26 cellular contexts compared by ENCODE assay signal in the genomic region with DNA sequence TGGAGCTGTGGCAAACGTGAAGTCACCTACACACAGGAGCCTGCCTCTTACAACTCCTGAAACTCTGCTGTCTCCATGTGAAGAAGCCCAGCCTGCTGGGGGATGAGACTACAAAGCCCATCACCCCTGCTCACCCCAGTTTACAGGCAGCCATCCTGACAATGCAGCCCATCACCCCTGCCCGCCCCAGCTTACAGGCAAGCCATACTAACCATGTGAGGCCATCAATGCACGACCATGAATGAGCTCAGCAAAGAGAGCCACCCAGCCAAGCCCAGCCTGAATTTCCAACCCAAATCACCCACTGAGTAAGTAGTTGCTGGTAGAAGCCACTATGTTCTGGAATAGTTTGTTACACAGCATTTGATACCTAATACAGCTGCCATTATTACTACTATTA.
"Had no signal": no experiment of that assay in that cellular context is flagged by ENCODE, and none has a peak within 500 bp of the region (broad histone marks: within the 10 kb centered on the region; RNA-seq: fewer than 3 reads in every experiment).

No MANE protein-coding gene starts in this region.

- H3K36me3 Mint-ChIP-seq: activated CD4-positive, alpha-beta memory T cell treated with anti-CD3 and anti-CD28 coated beads for 36 hours; activated naive CD8-positive, alpha-beta T cell had no signal

- H3K4me1 ChIP-seq: foreskin keratinocyte, gastrocnemius medialis had no signal

- H3K9me3 Mint-ChIP-seq: activated B cell treated with CpG ODN at 0.5 μM for 24 hours; activated CD4-positive, alpha-beta memory T cell treated with anti-CD3 and anti-CD28 coated beads for 36 hours; activated CD4-positive, alpha-beta T cell treated with anti-CD3 and anti-CD28 coated beads, Interleukin-2, amount 10 ng/mL, durations not matched to agents 24 days and 14 days; activated T-cell treated with anti-CD3 and anti-CD28 coated beads, Interleukin-2, amount 50 U/mL, for 4 hours; activated T-helper 17 cell treated with anti-CD3 and anti-CD28 coated beads, Interleukin-2, amount 50 U/mL, for 72 hours; central memory CD8-positive, alpha-beta T cell; effector memory CD8-positive, alpha-beta T cell had no signal

- H3K27me3 Mint-ChIP-seq: activated CD4-positive, alpha-beta memory T cell treated with anti-CD3 and anti-CD28 coated beads for 36 hours; activated CD4-positive, alpha-beta T cell treated with anti-CD3 and anti-CD28 coated beads, Interleukin-2, amount 10 ng/mL, durations not matched to agents 24 days and 14 days; activated T-helper 17 cell treated with anti-CD3 and anti-CD28 coated beads, Interleukin-2, amount 50 U/mL, for 72 hours had no signal

- H3K4me1 Mint-ChIP-seq: activated B cell treated with CpG ODN at 0.5 μM for 24 hours; activated T-helper 17 cell treated with anti-CD3 and anti-CD28 coated beads, Interleukin-2, amount 50 U/mL, for 72 hours had no signal

- DNase-seq: activated B cell treated with CpG ODN at 0.5 μM for 24 hours; activated CD4-positive, alpha-beta memory T cell treated with anti-CD3 and anti-CD28 coated beads for 36 hours; activated CD4-positive, alpha-beta T cell treated with anti-CD3 and anti-CD28 coated beads, Interleukin-2, amount 10 ng/mL, durations not matched to agents 24 days and 14 days; activated CD8-positive, alpha-beta memory T cell treated with anti-CD3 and anti-CD28 coated beads, Interleukin-2, amount 50 U/mL, for 48 hours; activated effector memory CD4-positive, alpha-beta T cell treated with Interleukin-2 at 50 U/mL for 16 hours; activated gamma-delta T cell treated with Interleukin-2 at 50 U/mL for 16 hours; activated naive CD4-positive, alpha-beta T cell treated with anti-CD3 and anti-CD28 coated beads, Interleukin-2, amount 50 U/mL, for 16 hours; activated naive CD4-positive, alpha-beta T cell treated with Interleukin-2 at 50 U/mL for 16 hours; activated T-cell treated with anti-CD3 and anti-CD28 coated beads for 4 hours; activated T-cell treated with anti-CD3 and anti-CD28 coated beads, Interleukin-2, amount 50 U/mL, for 4 hours; amniotic stem cell; anterior cingulate cortex; brain microvascular endothelial cell; cortex of kidney; dermis blood vessel endothelial cell; effector CD4-positive, alpha-beta T cell; effector memory CD8-positive, alpha-beta T cell; erythroblast; foreskin keratinocyte; gastrocnemius medialis; T-helper 2 cell had no signal

- H3K36me3 ChIP-seq: brain microvascular endothelial cell, esophagus muscularis mucosa, gastrocnemius medialis had no signal

- H3K4me3 Mint-ChIP-seq: activated B cell treated with CpG ODN at 0.5 μM for 24 hours; activated CD4-positive, alpha-beta memory T cell treated with anti-CD3 and anti-CD28 coated beads for 36 hours; activated CD4-positive, alpha-beta T cell treated with anti-CD3 and anti-CD28 coated beads, Interleukin-2, amount 10 ng/mL, durations not matched to agents 24 days and 14 days; activated naive CD8-positive, alpha-beta T cell; activated T-cell treated with anti-CD3 and anti-CD28 coated beads, Interleukin-2, amount 50 U/mL, for 4 hours; activated T-helper 17 cell treated with anti-CD3 and anti-CD28 coated beads, Interleukin-2, amount 50 U/mL, for 72 hours; central memory CD8-positive, alpha-beta T cell; effector memory CD8-positive, alpha-beta T cell had no signal

- ATAC-seq: activated CD4-positive, CD25-positive, alpha-beta regulatory T cell treated with anti-CD3 and anti-CD28 coated beads, Interleukin-2, amount 50 U/mL, for 24 hours; activated T-cell treated with anti-CD3 and anti-CD28 coated beads, Interleukin-2, amount 50 U/mL, for 4 hours; activated T-helper 17 cell treated with anti-CD3 and anti-CD28 coated beads, Interleukin-2, amount 50 U/mL, for 72 hours; effector memory CD8-positive, alpha-beta T cell; foreskin keratinocyte; gastrocnemius medialis had no signal

- H3K27ac ChIP-seq: brain microvascular endothelial cell, esophagus muscularis mucosa, foreskin keratinocyte, gastrocnemius medialis had no signal

- H3K27ac Mint-ChIP-seq: activated B cell treated with CpG ODN at 0.5 μM for 24 hours; activated CD4-positive, alpha-beta memory T cell treated with anti-CD3 and anti-CD28 coated beads for 36 hours; activated CD4-positive, alpha-beta T cell treated with anti-CD3 and anti-CD28 coated beads, Interleukin-2, amount 10 ng/mL, durations not matched to agents 24 days and 14 days; activated naive CD8-positive, alpha-beta T cell; activated T-helper 17 cell treated with anti-CD3 and anti-CD28 coated beads, Interleukin-2, amount 50 U/mL, for 72 hours; effector memory CD8-positive, alpha-beta T cell had no signal

- H3K27me3 ChIP-seq: brain microvascular endothelial cell, foreskin keratinocyte, gastrocnemius medialis had no signal

- H3K4me3 ChIP-seq: esophagus muscularis mucosa, gastrocnemius medialis had no signal

- H3K9me3 ChIP-seq: esophagus muscularis mucosa, gastrocnemius medialis had no signal
